9 cellular contexts compared by ENCODE assay signal in genomic region chr1:40185951-40186864, GRCh38. TPM values are rescaled to one million over a fixed set of nuclear protein-coding genes. Genes with fewer than 3 reads are reported as not detected.
A peak's percentile ranks its signal among the peaks of the same experiment; 100 is the strongest.
DNase-seq lines count a peak whose midpoint lies in the region; ATAC-seq and TF ChIP-seq lines count a peak whose summit lies in the region.
"Had no signal": no experiment of that assay in that cellular context is flagged by ENCODE, and none has a peak within 500 bp of the region (broad histone marks: within the 10 kb centered on the region; RNA-seq: fewer than 3 reads in every experiment).

No MANE protein-coding gene starts in this region.

- H3K4me3 ChIP-seq in effector memory CD4-positive, alpha-beta T cell (ENCODE audit: insufficient read depth, low read depth, low read length, poor library complexity, severe bottlenecking) = no peak overlapping the region

- no peaks in the 10 kb centered on the region for H3K9me3 ChIP-seq in effector memory CD4-positive, alpha-beta T cell (ENCODE audit: control insufficient read depth, low read length)

- no peaks in the 10 kb centered on the region for H3K27me3 Mint-ChIP-seq in chondrocyte (ENCODE audit: low read depth)

- peaks cover 14% of the 10 kb centered on the region for H3K36me3 ChIP-seq in effector memory CD4-positive, alpha-beta T cell (ENCODE audit: control insufficient read depth, insufficient read depth, low read length)

- H3K36me3 Mint-ChIP-seq in chondrocyte (ENCODE audit: low read depth) = peaks cover 2% of the 10 kb centered on the region

- no peak for TF ChIP-seq CTCF in chondrocyte (IDR thresholded peaks at IDR 0.05)

- ATAC-seq in GM18861 (IDR thresholded peaks at IDR 0.05; ENCODE audit: unreplicated experiment) (peak; percentile 98), HG02763 (IDR thresholded peaks at IDR 0.05; ENCODE audit: unreplicated experiment) (peak; percentile 89)

- H3K27me3 ChIP-seq in effector memory CD4-positive, alpha-beta T cell (replicated peaks; ENCODE audit: control insufficient read depth, insufficient read depth, low read length, poor library complexity, severe bottlenecking) = no peaks in the 10 kb centered on the region

- DNase-seq in RKO (ENCODE audit: low spot score) = peak; percentile 20
- no peak for DNase-seq in chondrocyte (ENCODE audit: low spot score)
- DNase-seq in stimulated activated CD4-positive, alpha-beta T cell treated with anti-CD3 and anti-CD28 coated beads, TNF-alpha, amount 100 ng/mL, for 48 hours (ENCODE audit: low read depth in 3 of 3) = peak; percentile 31 to 59 (median 32)
- DNase-seq in mucosa of gallbladder (ENCODE audit: low spot score) = no peak
- DNase-seq in amniotic stem cell (lab: John Stamatoyannopoulos, UW) = no peak
- DNase-seq in effector memory CD4-positive, alpha-beta T cell = no peak

- H3K27ac ChIP-seq in effector memory CD4-positive, alpha-beta T cell (ENCODE audit: insufficient read depth, low read length, poor library complexity, severe bottlenecking) = no peak overlapping the region

- H3K4me1 ChIP-seq in effector memory CD4-positive, alpha-beta T cell (ENCODE audit: control insufficient read depth, insufficient read depth, low read length, poor library complexity, severe bottlenecking) = peaks cover 4% of the 10 kb centered on the region

- peaks cover 43% of the 10 kb centered on the region for H3K4me1 Mint-ChIP-seq in chondrocyte (ENCODE audit: low read depth)

- no peaks in the 10 kb centered on the region for H3K9me3 Mint-ChIP-seq in chondrocyte (ENCODE audit: low read depth)
- H3K9me3 Mint-ChIP-seq: nephron had no signal

- H3K4me3 Mint-ChIP-seq in chondrocyte (ENCODE audit: unreplicated experiment) = no peak overlapping the region
- H3K4me3 Mint-ChIP-seq: nephron had no signal

- H3K27ac Mint-ChIP-seq in chondrocyte (ENCODE audit: unreplicated experiment) = peak overlapping the region; percentile 27
- H3K27ac Mint-ChIP-seq: nephron had no signal

RNA-seq across cellular contexts. Expression of gene RLF, which starts 25.0 kb away (rescaled TPM):
- 11.9 to 16.0 TPM (median 15.5 TPM) in 3 replicates for total RNA-seq in chondrocyte
- total RNA-seq in mucosa of gallbladder = 16.5 TPM

Comparison
In these comparisons a context has a peak if more than half of its experiments do, and no peak if none do; other contexts are left out.
1. DNase-seq: peak in RKO (single experiment) and stimulated activated CD4-positive, alpha-beta T cell treated with anti-CD3 and anti-CD28 coated beads, TNF-alpha, amount 100 ng/mL, for 48 hours (3 of 3); none in chondrocyte (single experiment), mucosa of gallbladder (single experiment), amniotic stem cell (single experiment) and effector memory CD4-positive, alpha-beta T cell (0 of 3).